Comparison of ENCODE assay signal across 7 cellular contexts in genomic region chr7:157250605-157251228, GRCh38.
DNase-seq lines count a peak whose midpoint lies in the region.

No MANE protein-coding gene starts in this region.

- no peak overlapping the region for H3K23ac ChIP-seq in mesenchymal stem cell (ENCODE audit: low read length in 2 of 2)

- no peak overlapping the region for H2AK5ac ChIP-seq in mesenchymal stem cell (ENCODE audit: low read length, severe bottlenecking)

- no peak overlapping the region for H3K14ac ChIP-seq in mesenchymal stem cell (ENCODE audit: low read length in 2 of 2)

- H3K27me3 ChIP-seq in mesenchymal stem cell (ENCODE audit: control insufficient read depth in 1 of 2, insufficient read depth in 1 of 2, low read length in 2 of 2), result no peaks in the 10 kb centered on the region

- no peak overlapping the region for H3K4ac ChIP-seq in mesenchymal stem cell (ENCODE audit: low read depth in 1 of 2, low read length in 2 of 2)

- H3K4me2 ChIP-seq in mesenchymal stem cell (ENCODE audit: low read length, poor library complexity, severe bottlenecking), result no peak overlapping the region

- H3K9ac ChIP-seq in mesenchymal stem cell (ENCODE audit: low read length), result no peak overlapping the region

- no peak overlapping the region for H2BK120ac ChIP-seq in mesenchymal stem cell (ENCODE audit: low read depth, low read length)

- no peak overlapping the region for H3K27ac ChIP-seq in mesenchymal stem cell (ENCODE audit: low read length, poor library complexity, severe bottlenecking)

- H3K36me3 ChIP-seq in mesenchymal stem cell (ENCODE audit: control insufficient read depth in 1 of 2, insufficient read depth in 2 of 2, low read depth in 1 of 2, low read length in 2 of 2), result peaks cover 39 to 71% of the 10 kb centered on the region in 2 experiments

- no peak overlapping the region for H3K18ac ChIP-seq in mesenchymal stem cell (ENCODE audit: low read depth in 1 of 2, low read length in 2 of 2)

- peak; percentile 22 for DNase-seq in GM04504 (ENCODE audit: low read depth)
- peak; percentile 42 for DNase-seq in HCEC 1CT
- DNase-seq in NCI-H146 (lab: John Stamatoyannopoulos, UW), result peak; percentile 45
- peak; percentile 5 to 18 (median 10) for DNase-seq in activated CD4-positive, CD25-positive, alpha-beta regulatory T cell (lab: John Stamatoyannopoulos, UW)
- peak; percentile 84 for DNase-seq in dermis blood vessel endothelial cell
- DNase-seq in mesenchymal stem cell, result peak; percentile 78
- peak; percentile 72 for DNase-seq in superior temporal gyrus (ENCODE audit: extremely low spot score)

- H2BK12ac ChIP-seq in mesenchymal stem cell (ENCODE audit: low read length in 2 of 2), result no peak overlapping the region

- H3K79me1 ChIP-seq in mesenchymal stem cell (replicated peaks; ENCODE audit: low read length, poor library complexity, severe bottlenecking), result peaks cover 35% of the 10 kb centered on the region

- no peak overlapping the region for H4K8ac ChIP-seq in mesenchymal stem cell (ENCODE audit: low read length)

- H3K9me3 ChIP-seq in mesenchymal stem cell (ENCODE audit: control insufficient read depth, low read length), result no peaks in the 10 kb centered on the region

- H2BK5ac ChIP-seq in mesenchymal stem cell (ENCODE audit: low read depth, low read length, poor library complexity, severe bottlenecking), result no peak overlapping the region

- H4K91ac ChIP-seq in mesenchymal stem cell (ENCODE audit: low read length), result no peak overlapping the region

- WGBS in mesenchymal stem cell, result 72% methylated on average over 9 of the region's 9 CpGs

- H2BK15ac ChIP-seq in mesenchymal stem cell (ENCODE audit: low read depth, poor library complexity, severe bottlenecking), result no peak overlapping the region

- H3K4me1 ChIP-seq in mesenchymal stem cell (ENCODE audit: control insufficient read depth, insufficient read depth, low read depth, low read length), result peaks cover 3% of the 10 kb centered on the region

- no peak overlapping the region for H3K4me3 ChIP-seq in mesenchymal stem cell (ENCODE audit: insufficient read depth in 1 of 2, low read depth in 1 of 2, low read length in 2 of 2)

- no peak overlapping the region for H2AFZ ChIP-seq in mesenchymal stem cell (ENCODE audit: low read depth, low read length)

Comparison
In these comparisons a context has a peak if more than half of its experiments do, and no peak if none do; other contexts are left out.
1. DNase-seq: peak in every context shown above with its lines; median percentile 84 in dermis blood vessel endothelial cell; 78 in mesenchymal stem cell; 72 in superior temporal gyrus; 45 in NCI-H146; 42 in HCEC 1CT; 22 in GM04504; 10 in activated CD4-positive, CD25-positive, alpha-beta regulatory T cell.